In genomic region chrX:72181178-72182125, GRCh38 we compare ENCODE assay signal across 1 cellular context.
TF ChIP-seq lines count a peak whose summit lies in the region.

PIN4 (plus strand) TSS chrX:72181757; CDS start chrX:72181786, 29 bp downstream.

TF ChIP-seq in HepG2, 621 proteins besides CTCF, POLR2A, EP300 and RAD21 (continued from another document and continues in another):
- TF ChIP-seq ARID4A (CRISPR knock-in tag; IDR thresholded peaks at IDR 0.05; ENCODE audit: borderline replicate concordance) (peak; percentile 56; the same call in 1 of the 2 replicates), GABPB1 (CRISPR knock-in tag; IDR thresholded peaks at IDR 0.05) (peak; percentile 56; the same call in 1 of the 2 replicates), ZNF567 (CRISPR knock-in tag; IDR thresholded peaks at IDR 0.05; ENCODE audit: borderline replicate concordance) (no peak), PHF21A (CRISPR knock-in tag; IDR thresholded peaks at IDR 0.05) (peak; percentile 50; the same call in 1 of the 2 replicates), PBX2 (CRISPR knock-in tag; IDR thresholded peaks at IDR 0.05) (no peak), REPIN1 (CRISPR knock-in tag; IDR thresholded peaks at IDR 0.05; ENCODE audit: borderline replicate concordance, low read depth) (0 out of 2 replicates have a peak, but pooled peaks have one; percentile 20), RBM22 (optimal IDR thresholded peaks at IDR 0.05; ENCODE audit: low read length) (no peak), WIZ (CRISPR knock-in tag; IDR thresholded peaks at IDR 0.05) (no peak), ZNF644 (CRISPR knock-in tag; IDR thresholded peaks at IDR 0.05; ENCODE audit: low read depth) (no peak), NR3C1 (CRISPR knock-in tag; IDR thresholded peaks at IDR 0.05) (no peak), ZNF292 (CRISPR knock-in tag; IDR thresholded peaks at IDR 0.05; ENCODE audit: borderline replicate concordance, low read depth) (no peak), MAX (IDR thresholded peaks at IDR 0.05) (peak; percentile 55), KLF16 (CRISPR knock-in tag; IDR thresholded peaks at IDR 0.05) (no peak), NFATC3 (CRISPR knock-in tag; IDR thresholded peaks at IDR 0.05) (no peak), RFXANK (CRISPR knock-in tag; IDR thresholded peaks at IDR 0.05) (no peak), YEATS2 (CRISPR knock-in tag; IDR thresholded peaks at IDR 0.05; ENCODE audit: borderline replicate concordance) (peak; percentile 74; the same call in 1 of the 2 replicates), ZNF878 (CRISPR knock-in tag; IDR thresholded peaks at IDR 0.05) (no peak), SP5 (CRISPR knock-in tag; IDR thresholded peaks at IDR 0.05; ENCODE audit: borderline replicate concordance, low read depth) (no peak), RFX3 (CRISPR knock-in tag; IDR thresholded peaks at IDR 0.05) (no peak), MAF1 (CRISPR knock-in tag; IDR thresholded peaks at IDR 0.05; ENCODE audit: borderline replicate concordance) (no peak), ZBTB10 (CRISPR knock-in tag; IDR thresholded peaks at IDR 0.05; ENCODE audit: borderline replicate concordance) (peak; percentile 72), CSRNP2 (CRISPR knock-in tag; conservative IDR thresholded peaks at IDR 0.05; ENCODE audit: low read depth) (no peak), MIER2 (CRISPR knock-in tag; IDR thresholded peaks at IDR 0.05) (no peak), RFXAP (CRISPR knock-in tag; IDR thresholded peaks at IDR 0.05; ENCODE audit: borderline replicate concordance) (peak; percentile 30; the same call in 1 of the 2 replicates), ZNF530 (CRISPR knock-in tag; IDR thresholded peaks at IDR 0.05; ENCODE audit: low read depth) (no peak), TSC22D2 (CRISPR knock-in tag; IDR thresholded peaks at IDR 0.05; ENCODE audit: borderline replicate concordance) (no peak), CENPBD1 (CRISPR knock-in tag; IDR thresholded peaks at IDR 0.05; ENCODE audit: borderline replicate concordance, low read depth) (no peak), TAF1 (CRISPR knock-in tag; IDR thresholded peaks at IDR 0.05) (peak; percentile 18; the same call in 1 of the 2 replicates), SNRNP70 (IDR thresholded peaks at IDR 0.05; ENCODE audit: low read depth, low read length) (no peak), SOX13 (IDR thresholded peaks at IDR 0.05) (no peak), SOX13 (CRISPR knock-in tag; conservative IDR thresholded peaks at IDR 0.05 in 1 of 2, IDR thresholded peaks at IDR 0.05 in 1 of 2) (peak in 1 of 2 experiments; percentile 46; a peak in 1 of 4 replicates), AHDC1 (CRISPR knock-in tag; IDR thresholded peaks at IDR 0.05; ENCODE audit: borderline replicate concordance) (no peak), PHF5A (CRISPR knock-in tag; IDR thresholded peaks at IDR 0.05; ENCODE audit: low read depth, unreplicated experiment) (no peak), GLMP (CRISPR knock-in tag; IDR thresholded peaks at IDR 0.05; ENCODE audit: borderline replicate concordance) (no peak), ZNF468 (CRISPR knock-in tag; IDR thresholded peaks at IDR 0.05) (no peak), ZNF678 (CRISPR knock-in tag; IDR thresholded peaks at IDR 0.05) (no peak), HDAC1 (CRISPR knock-in tag; IDR thresholded peaks at IDR 0.05) (peak; percentile 58; the same call in 1 of the 2 replicates), KLF12 (CRISPR knock-in tag; IDR thresholded peaks at IDR 0.05; ENCODE audit: borderline replicate concordance) (peak; percentile 44; the same call in 1 of the 2 replicates), SP1 (IDR thresholded peaks at IDR 0.05) (no peak), SP1 (CRISPR knock-in tag; IDR thresholded peaks at IDR 0.05) (no peak), ZNF503 (CRISPR knock-in tag; IDR thresholded peaks at IDR 0.05) (no peak), NFE2 (CRISPR knock-in tag; IDR thresholded peaks at IDR 0.05) (no peak), LBX2 (CRISPR knock-in tag; IDR thresholded peaks at IDR 0.05; ENCODE audit: borderline replicate concordance) (no peak), ZNF550 (CRISPR knock-in tag; IDR thresholded peaks at IDR 0.05; ENCODE audit: borderline replicate concordance) (no peak), ZSCAN21 (CRISPR knock-in tag; IDR thresholded peaks at IDR 0.05; ENCODE audit: borderline replicate concordance) (no peak), FOSL2 (CRISPR knock-in tag; IDR thresholded peaks at IDR 0.05) (no peak)
